8 cellular contexts compared by ENCODE assay signal in genomic region chr3:194323785-194324735, GRCh38. TPM values are rescaled to one million over a fixed set of nuclear protein-coding genes. Genes with fewer than 3 reads are reported as not detected.
A peak's percentile ranks its signal among the peaks of the same experiment; 100 is the strongest.
DNase-seq lines count a peak whose midpoint lies in the region; ATAC-seq and TF ChIP-seq lines count a peak whose summit lies in the region.

No MANE protein-coding gene starts in this region.

- H4K20me1 ChIP-seq in OCI-LY7 (ENCODE audit: insufficient read depth, low read length), result no peaks in the 10 kb centered on the region

- peaks cover 5% of the 10 kb centered on the region for H3K27me3 Mint-ChIP-seq in activated CD4-positive, alpha-beta T cell treated with anti-CD3 and anti-CD28 coated beads, Interleukin-2, amount 10 ng/mL, durations not matched to agents 7 days and 5 days

- H3K9me3 ChIP-seq in heart left ventricle (peaks cover 0 to 6% (median 0%) of the 10 kb centered on the region in 12 donors), skeletal muscle tissue (ENCODE audit: control insufficient read depth in 3 of 3, low read length in 3 of 3) (no peaks in the 10 kb centered on the region), OCI-LY7 (ENCODE audit: low read length) (peaks cover 26% of the 10 kb centered on the region)

- in situ Hi-C loops in Caki2 (cut with HindIII; ENCODE audit: low pct_unique_long_range_greater_than_20kb, low sequenced_read_pairs), result no loop called here

- no TSS peak for BruUV-seq in OCI-LY7 (replicated peaks; lab: Mats Ljungman, UMichigan)

- no peaks in the 10 kb centered on the region for H3K79me2 ChIP-seq in OCI-LY7 (ENCODE audit: insufficient read depth, low read depth, low read length)

- H3K36me3 ChIP-seq in heart left ventricle (no peaks in the 10 kb centered on the region), skeletal muscle tissue (ENCODE audit: control insufficient read depth in 3 of 3, insufficient read depth in 3 of 3, low read length in 3 of 3) (no peaks in the 10 kb centered on the region), OCI-LY7 (ENCODE audit: insufficient read depth, low read length) (no peaks in the 10 kb centered on the region)

- POLR2A ChIA-PET in activated CD4-positive, alpha-beta T cell treated with anti-CD3 and anti-CD28 coated beads, Interleukin-2, amount 10 ng/mL, durations not matched to agents 7 days and 5 days (lab: Charles Lee), result interaction anchor here (0.6 kb wide), 1 partner anchor 188 kb away, joined by 4 read pairs; no protein-coding TSS in a partner anchor
- POLR2A ChIA-PET in OCI-LY7 (lab: Charles Lee), result no interaction called here

- intact Hi-C loops in heart left ventricle (cut with DNase I) (loop anchor here in 1 of 10 donors (2.0 kb wide), 1 partner anchor 181 kb away; no protein-coding TSS in a partner anchor), head of caudate nucleus (cut with DNase I) (no loop called here), OCI-LY7 (cut with micrococcal nuclease; ENCODE audit: unreplicated experiment) (no loop called here)

- H3K4me3 ChIP-seq in heart left ventricle, result peak overlapping the region in 10 of 12 donors; percentile 23 to 53 (median 42)
- H3K4me3 ChIP-seq in skeletal muscle tissue (ENCODE audit: low read length in 3 of 3), result peak overlapping the region; percentile 45 to 78 (median 77)
- no peak overlapping the region for H3K4me3 ChIP-seq in OCI-LY7 (ENCODE audit: low read depth, low read length, poor library complexity, severe bottlenecking)

- peaks cover 3% of the 10 kb centered on the region for H3K4me1 Mint-ChIP-seq in activated CD4-positive, alpha-beta T cell treated with anti-CD3 and anti-CD28 coated beads, Interleukin-2, amount 10 ng/mL, durations not matched to agents 7 days and 5 days

- H3K9me2 ChIP-seq in OCI-LY7 (ENCODE audit: insufficient read depth, low read length), result no peaks in the 10 kb centered on the region

- no peak overlapping the region for H3K4me2 ChIP-seq in OCI-LY7 (ENCODE audit: low read length)

- H3K27ac ChIP-seq in heart left ventricle (peak overlapping the region; percentile 4 to 96 (median 84)), skeletal muscle tissue (ENCODE audit: low read depth, low read length) (peak overlapping the region; percentile 97), OCI-LY7 (ENCODE audit: low read depth, low read length, poor library complexity, severe bottlenecking) (no peak overlapping the region)

- H3K27me3 ChIP-seq in heart left ventricle (peaks cover 0 to 23% (median 6%) of the 10 kb centered on the region in 9 donors), skeletal muscle tissue (ENCODE audit: control insufficient read depth in 3 of 3, insufficient read depth in 3 of 3, low read length in 3 of 3) (peaks cover 7 to 33% (median 26%) of the 10 kb centered on the region in 3 donors)

- peak overlapping the region; percentile 25 to 82 (median 80) for H3K9ac ChIP-seq in skeletal muscle tissue (ENCODE audit: low read depth in 1 of 3, low read length in 3 of 3)

- H3K4me3 Mint-ChIP-seq in activated CD4-positive, alpha-beta T cell treated with anti-CD3 and anti-CD28 coated beads, Interleukin-2, amount 10 ng/mL, durations not matched to agents 7 days and 5 days, result no peak overlapping the region

- CTCF ChIA-PET in activated CD4-positive, alpha-beta T cell treated with anti-CD3 and anti-CD28 coated beads, Interleukin-2, amount 10 ng/mL, durations not matched to agents 7 days and 5 days (lab: Charles Lee), result interaction anchor here (1.0 to 1.2 kb wide), 2 partner anchors 8 to 15 kb away, joined by 3 to 4 read pairs; no protein-coding TSS in a partner anchor
- CTCF ChIA-PET in OCI-LY7 (lab: Charles Lee; ENCODE audit: unreplicated experiment), result no interaction called here

- DNase-seq in Caki2 (ENCODE audit: low read depth), result peak; percentile 93
- DNase-seq in activated CD4-positive, alpha-beta T cell treated with anti-CD3 and anti-CD28 coated beads, Interleukin-2, amount 10 ng/mL, durations not matched to agents 7 days and 5 days, result peak; percentile 40
- peak; percentile 88 to 95 (median 91) for DNase-seq in heart left ventricle
- DNase-seq in head of caudate nucleus, result no peak
- no peak for DNase-seq in NCI-H510A treated with DMSO at 0.1 percent for 48 hours (lab: John Stamatoyannopoulos, UW)
- no peak for DNase-seq in OCI-LY7 (ENCODE audit: low spot score)

- no peak for TF ChIP-seq POLR2A in heart left ventricle (IDR thresholded peaks at IDR 0.05)

- H3K9me3 Mint-ChIP-seq in activated CD4-positive, alpha-beta T cell treated with anti-CD3 and anti-CD28 coated beads, Interleukin-2, amount 10 ng/mL, durations not matched to agents 7 days and 5 days, result peaks cover 9% of the 10 kb centered on the region

- no peak overlapping the region for H2AFZ ChIP-seq in OCI-LY7 (ENCODE audit: low read length)

- H3K27ac Mint-ChIP-seq in activated CD4-positive, alpha-beta T cell treated with anti-CD3 and anti-CD28 coated beads, Interleukin-2, amount 10 ng/mL, durations not matched to agents 7 days and 5 days, result no peak overlapping the region

- peaks cover 2% of the 10 kb centered on the region for H3K36me3 Mint-ChIP-seq in activated CD4-positive, alpha-beta T cell treated with anti-CD3 and anti-CD28 coated beads, Interleukin-2, amount 10 ng/mL, durations not matched to agents 7 days and 5 days (ENCODE audit: low read depth)

- TF ChIP-seq CTCF in heart left ventricle (IDR thresholded peaks at IDR 0.05) (no peak), OCI-LY7 (conservative IDR thresholded peaks at IDR 0.05; ENCODE audit: low read length) (no peak)

- H3K4me1 ChIP-seq in heart left ventricle (peaks cover 0 to 11% (median 3%) of the 10 kb centered on the region in 12 donors), skeletal muscle tissue (ENCODE audit: control insufficient read depth in 3 of 3, insufficient read depth in 3 of 3, low read length in 3 of 3) (peaks cover 10 to 51% (median 32%) of the 10 kb centered on the region in 3 donors), OCI-LY7 (ENCODE audit: insufficient read depth, low read length, poor library complexity, severe bottlenecking) (no peaks in the 10 kb centered on the region)

- 15 to 24% (median 20%) methylated on average over 36 to 39 of the region's 39 CpGs for WGBS in heart left ventricle, 4 donors

- ATAC-seq in HG02610 (IDR thresholded peaks at IDR 0.05; ENCODE audit: unreplicated experiment) (peak; percentile 42), heart left ventricle (peak; percentile 88 to 95 (median 92))

RNA-seq across cellular contexts. Expression of gene CPN2, which starts 27.1 kb away (rescaled TPM):
- not detected in 2 replicates for total RNA-seq in Caki2 (2014; rRNA removed; shearing (Covaris generic); ENCODE audit: low replicate concordance)
- total RNA-seq in activated CD4-positive, alpha-beta T cell treated with anti-CD3 and anti-CD28 coated beads, Interleukin-2, amount 10 ng/mL, durations not matched to agents 7 days and 5 days, result not detected
- total RNA-seq in heart left ventricle, result 1 to 10 TPM in 3 of 9 donors, under 1 TPM in 6; 0.17 to 6.0 (median 0.77) TPM
- polyA plus RNA-seq in heart left ventricle, result under 1 TPM; 0.14 to 0.72 TPM
- not detected for total RNA-seq in skeletal muscle tissue
- total RNA-seq in OCI-LY7 (2014; rRNA removed; shearing (Covaris generic)), result not detected in 2 replicates
- not detected in 2 replicates for total RNA-seq in OCI-LY7 (2022)

RNA-seq across cellular contexts. Expression of gene LRRC15, which starts 45.5 kb away (rescaled TPM):
- not detected in 2 replicates for total RNA-seq in Caki2 (2014; rRNA removed; shearing (Covaris generic); ENCODE audit: low replicate concordance)
- total RNA-seq in activated CD4-positive, alpha-beta T cell treated with anti-CD3 and anti-CD28 coated beads, Interleukin-2, amount 10 ng/mL, durations not matched to agents 7 days and 5 days, result not detected
- 1 to 10 TPM in 1 of 9 donors, under 1 TPM in 7, not detected in 1; 0.05 to 1.9 (median 0.14) TPM for total RNA-seq in heart left ventricle
- polyA plus RNA-seq in heart left ventricle, result under 1 TPM; 0.04 to 0.12 TPM
- total RNA-seq in skeletal muscle tissue, result 0.52 TPM
- total RNA-seq in OCI-LY7 (2014; rRNA removed; shearing (Covaris generic)), result not detected in 2 replicates
- total RNA-seq in OCI-LY7 (2022), result not detected in 2 replicates

Comparison
In these comparisons a context has a peak if more than half of its experiments do, and no peak if none do; other contexts are left out.
1. DNase-seq: peak in Caki2 (single experiment), activated CD4-positive, alpha-beta T cell treated with anti-CD3 and anti-CD28 coated beads, Interleukin-2, amount 10 ng/mL, durations not matched to agents 7 days and 5 days (single experiment) and heart left ventricle (5 of 5); none in head of caudate nucleus (0 of 42), NCI-H510A treated with DMSO at 0.1 percent for 48 hours (single experiment) and OCI-LY7 (single experiment).